ENCODE assay signal across 8 cellular contexts in the genomic region with DNA sequence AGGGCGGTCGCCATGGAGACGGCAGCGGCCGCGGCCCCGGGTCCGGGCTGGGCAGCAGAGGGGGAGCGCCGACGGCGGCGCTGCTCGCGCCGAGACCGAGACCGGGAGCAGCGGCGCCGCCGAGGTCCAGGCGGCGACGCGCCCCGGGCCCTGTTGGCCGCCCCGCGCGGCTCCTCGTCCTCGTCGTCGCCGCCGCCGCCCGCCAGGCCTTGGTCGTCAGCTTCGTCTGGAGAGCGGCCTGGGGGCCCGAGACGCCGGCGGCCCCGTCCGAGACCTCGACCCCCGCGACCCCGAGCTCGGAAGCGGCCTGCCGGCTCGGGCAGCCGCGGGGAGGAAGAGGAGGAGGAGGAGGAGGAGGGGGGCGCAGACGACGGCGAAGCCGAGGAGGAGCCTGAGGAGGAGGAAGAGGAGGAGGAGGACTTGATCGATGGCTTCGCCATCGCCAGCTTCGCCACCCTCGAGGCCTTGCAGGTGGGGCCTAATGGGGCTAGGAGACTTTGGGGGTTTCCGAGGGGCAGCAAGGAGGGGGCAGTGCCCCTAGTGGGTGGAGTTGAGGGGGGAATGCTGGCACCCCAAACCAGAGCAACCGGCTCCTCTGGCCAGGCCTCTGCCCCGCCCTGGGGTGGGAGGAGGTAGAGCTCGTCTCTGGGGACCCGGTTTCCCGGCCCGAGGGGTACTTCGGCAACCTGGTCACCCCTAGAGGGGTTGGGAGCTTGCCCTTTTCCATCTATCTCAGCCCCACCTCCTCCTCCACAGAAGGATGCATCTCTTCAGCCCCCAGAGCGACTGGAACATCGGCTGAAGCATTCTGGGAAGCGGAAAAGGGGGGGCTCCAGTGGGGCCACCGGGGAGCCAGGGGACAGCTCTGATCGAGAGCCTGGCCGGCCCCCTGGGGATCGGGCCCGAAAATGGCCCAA. TPM values are rescaled to one million over a fixed set of nuclear protein-coding genes. Genes with fewer than 3 reads are reported as not detected.
DNase-seq lines count a peak whose midpoint lies in the region; ATAC-seq, FAIRE-seq and TF ChIP-seq lines count a peak whose summit lies in the region.

No MANE protein-coding gene starts in this region.

- TF ChIP-seq CTCF in SU-DHL-6 (IDR thresholded peaks at IDR 0.05; ENCODE audit: insufficient read depth, low read length, poor library complexity, severe bottlenecking): no peak
- TF ChIP-seq CTCF in body of pancreas (IDR thresholded peaks at IDR 0.05): no peak
- peak in 1 of 3 experiments; percentile 0 for TF ChIP-seq CTCF in keratinocyte (optimal IDR thresholded peaks at IDR 0.05 in 1 of 3, IDR thresholded peaks at IDR 0.05 in 1 of 3, conservative IDR thresholded peaks at IDR 0.05 in 1 of 3; ENCODE audit: extremely low read depth in 1 of 3, insufficient read depth in 2 of 3, low read length in 3 of 3)

- H4K20me1 ChIP-seq in SU-DHL-6 (ENCODE audit: low read depth, low read length) (no peaks in the 10 kb centered on the region), keratinocyte (ENCODE audit: control insufficient read depth, extremely low read depth, insufficient read depth, low read length) (no peaks in the 10 kb centered on the region)

- no peaks in the 10 kb centered on the region for H3K9me1 ChIP-seq in keratinocyte (ENCODE audit: control insufficient read depth, extremely low read depth, insufficient read depth, low read length)

- H3K9me2 ChIP-seq in SU-DHL-6 (replicated peaks; ENCODE audit: insufficient read depth, low read length): no peaks in the 10 kb centered on the region

- H3K27me3 ChIP-seq in SU-DHL-6 (ENCODE audit: low read length) (no peaks in the 10 kb centered on the region), body of pancreas (no peaks in the 10 kb centered on the region), keratinocyte (ENCODE audit: control insufficient read depth, extremely low read depth, insufficient read depth, low read length) (no peaks in the 10 kb centered on the region)

- ATAC-seq in GM21825 (IDR thresholded peaks at IDR 0.05; ENCODE audit: unreplicated experiment) (peak; percentile 0), body of pancreas (no peak), HG02840 (IDR thresholded peaks at IDR 0.05; ENCODE audit: low FRiP score, unreplicated experiment) (no peak)

- DNase-seq in body of pancreas (peak in 2 of 4 donors; percentile 35 to 38), keratinocyte (ENCODE audit: low read depth, low spot score) (no peak), NCI-H128 (lab: John Stamatoyannopoulos, UW; ENCODE audit: unreplicated experiment) (no peak), DMS153 treated with DMSO at 0.1 percent for 48 hours (lab: John Stamatoyannopoulos, UW; ENCODE audit: unreplicated experiment) (no peak)
- DNase-seq in stimulated activated CD4-positive, alpha-beta T cell treated with anti-CD3 and anti-CD28 coated beads, Interleukin-4, amount 100 ng/mL, for 4 hours: peak; percentile 55 to 56

- peak overlapping the region; percentile 90 for H3K4me3 ChIP-seq in SU-DHL-6 (ENCODE audit: insufficient read depth, low read length, poor library complexity, severe bottlenecking)
- H3K4me3 ChIP-seq in body of pancreas: peak overlapping the region; percentile 58 to 64
- H3K4me3 ChIP-seq in keratinocyte (ENCODE audit: control insufficient read depth in 2 of 3, extremely low read depth in 1 of 3, insufficient read depth in 2 of 3, low read depth in 1 of 3, low read length in 3 of 3): peak overlapping the region; percentile 87 to 97 (median 90)

- peaks cover 24% of the 10 kb centered on the region for H3F3A ChIP-seq in SU-DHL-6 (ENCODE audit: insufficient read depth)

- H2AFZ ChIP-seq in SU-DHL-6 (ENCODE audit: low read depth, low read length, severe bottlenecking) (peak overlapping the region; percentile 32), keratinocyte (ENCODE audit: control insufficient read depth, low read length) (peak overlapping the region; percentile 58)

- H3K4me1 ChIP-seq in body of pancreas (peaks cover 49% of the 10 kb centered on the region), keratinocyte (ENCODE audit: control insufficient read depth, extremely low read depth, insufficient read depth, low read length) (peaks cover 24% of the 10 kb centered on the region)

- peak overlapping the region; percentile 94 for H3K4me2 ChIP-seq in SU-DHL-6 (ENCODE audit: low read depth, low read length, poor library complexity, severe bottlenecking)
- H3K4me2 ChIP-seq in keratinocyte (ENCODE audit: control insufficient read depth, extremely low read depth, insufficient read depth, low read depth, low read length): peak overlapping the region; percentile 91

- H3K9ac ChIP-seq in SU-DHL-6 (ENCODE audit: low read length): peak overlapping the region; percentile 86
- H3K9ac ChIP-seq in keratinocyte (ENCODE audit: control insufficient read depth, extremely low read depth, insufficient read depth, low read length): peak overlapping the region; percentile 99

- TF ChIP-seq POLR2A in body of pancreas (IDR thresholded peaks at IDR 0.05): no peak

- H3K79me2 ChIP-seq in SU-DHL-6 (ENCODE audit: insufficient read depth, low read length): peaks cover 39% of the 10 kb centered on the region
- H3K79me2 ChIP-seq in keratinocyte (ENCODE audit: control insufficient read depth, insufficient read depth, low read length): peaks cover 46% of the 10 kb centered on the region

- peak overlapping the region; percentile 91 for H3K27ac ChIP-seq in SU-DHL-6 (ENCODE audit: low read depth, low read length)
- H3K27ac ChIP-seq in body of pancreas: peak overlapping the region; percentile 95 to 99 (median 99)
- peak overlapping the region; percentile 100 for H3K27ac ChIP-seq in keratinocyte (ENCODE audit: control insufficient read depth, insufficient read depth, low read length)

- intact Hi-C loops in body of pancreas (cut with DNase I): no loop called here

- no peak for FAIRE-seq in keratinocyte (lab: Jason Lieb, UNC)

- WGBS in body of pancreas, 2 donors: 1% methylated on average over 25 to 54 of the region's 84 CpGs

- peaks cover 6% of the 10 kb centered on the region; the same call in 1 of the 2 replicates for H3K36me3 ChIP-seq in SU-DHL-6 (ENCODE audit: low read length)
- H3K36me3 ChIP-seq in body of pancreas (replicated peaks in 1 of 2; ENCODE audit: insufficient read depth in 1 of 2, low read depth in 2 of 2): peaks cover 0 to 13% of the 10 kb centered on the region in 2 donors
- H3K36me3 ChIP-seq in keratinocyte (ENCODE audit: control insufficient read depth in 2 of 2, extremely low read depth in 1 of 2, insufficient read depth in 2 of 2, low read length in 2 of 2): peaks cover 39 to 41% of the 10 kb centered on the region in 2 experiments

- dilution Hi-C loops in keratinocyte (cut with MboI; ENCODE audit: extremely low pct_ligation_motif_present, low sequenced_read_pairs): no loop called here

- no peaks in the 10 kb centered on the region for H3K9me3 ChIP-seq in SU-DHL-6 (ENCODE audit: insufficient read depth, low read length)
- no peaks in the 10 kb centered on the region for H3K9me3 ChIP-seq in body of pancreas
- no peaks in the 10 kb centered on the region for H3K9me3 ChIP-seq in keratinocyte (ENCODE audit: control insufficient read depth, low read depth, low read length)

RNA-seq across cellular contexts. Expression of gene FBRS, which starts 1.5 kb away (rescaled TPM):
- total RNA-seq in body of pancreas: 10 to 100 TPM; 20.8 to 76.8 TPM
- 5.1 to 7.7 TPM (median 7.3 TPM) in 3 replicates for polyA plus RNA-seq in keratinocyte
- 9.2 TPM for polyA plus RNA-seq in keratinocyte (2011; ENCODE audit: low read depth)
- 4.7 and 7.9 TPM in 2 replicates for polyA plus RNA-seq in keratinocyte (2011; cell fraction: cytosol; rRNA removed)
- 34.3 and 40.8 TPM in 2 replicates for polyA plus RNA-seq in keratinocyte (2011; cell fraction: nucleus; rRNA removed)
- 27.7 and 29.5 TPM in 2 replicates for polyA plus RNA-seq in keratinocyte (2012; ENCODE audit: low replicate concordance)
- 8.6 to 23.9 TPM (median 9.5 TPM) in 3 replicates for polyA minus RNA-seq in keratinocyte
- polyA minus RNA-seq in keratinocyte (2011; cell fraction: cytosol; rRNA and poly(A)+ RNA removed): 10.2 TPM
- polyA minus RNA-seq in keratinocyte (2011; cell fraction: nucleus; rRNA and poly(A)+ RNA removed): 15.7 and 18.5 TPM in 2 replicates

RNA-seq across cellular contexts. Expression of gene PRR14, which starts 9.0 kb away (rescaled TPM):
- total RNA-seq in body of pancreas: 10 to 100 TPM; 20.5 to 65.6 TPM
- 4.3 to 7.4 TPM (median 4.8 TPM) in 3 replicates for polyA plus RNA-seq in keratinocyte
- polyA plus RNA-seq in keratinocyte (2011; ENCODE audit: low read depth): 17.8 TPM
- 3.6 and 7.5 TPM in 2 replicates for polyA plus RNA-seq in keratinocyte (2011; cell fraction: cytosol; rRNA removed)
- polyA plus RNA-seq in keratinocyte (2011; cell fraction: nucleus; rRNA removed): 19.0 and 23.4 TPM in 2 replicates
- 21.1 and 33.1 TPM in 2 replicates for polyA plus RNA-seq in keratinocyte (2012; ENCODE audit: low replicate concordance)
- polyA minus RNA-seq in keratinocyte: 2.3 to 12.0 TPM (median 4.2 TPM) in 3 replicates
- polyA minus RNA-seq in keratinocyte (2011; cell fraction: cytosol; rRNA and poly(A)+ RNA removed): 19.2 TPM
- 4.0 TPM in 2 replicates for polyA minus RNA-seq in keratinocyte (2011; cell fraction: nucleus; rRNA and poly(A)+ RNA removed)

RNA-seq across cellular contexts. Expression of gene SRCAP, which starts 39.2 kb away (rescaled TPM):
- 10 to 100 TPM; 27.5 to 30.0 TPM for total RNA-seq in body of pancreas
- 1.0 to 4.6 TPM (median 1.4 TPM) in 3 replicates for polyA plus RNA-seq in keratinocyte
- 5.6 TPM for polyA plus RNA-seq in keratinocyte (2011; ENCODE audit: low read depth)
- polyA plus RNA-seq in keratinocyte (2011; cell fraction: cytosol; rRNA removed): 1.6 and 2.8 TPM in 2 replicates
- 21.8 and 24.4 TPM in 2 replicates for polyA plus RNA-seq in keratinocyte (2011; cell fraction: nucleus; rRNA removed)
- polyA plus RNA-seq in keratinocyte (2012; ENCODE audit: low replicate concordance): 6.1 and 14.4 TPM in 2 replicates
- 10.7 to 92.1 TPM (median 11.8 TPM) in 3 replicates for polyA minus RNA-seq in keratinocyte
- polyA minus RNA-seq in keratinocyte (2011; cell fraction: cytosol; rRNA and poly(A)+ RNA removed): 9.0 TPM
- 21.9 and 33.0 TPM in 2 replicates for polyA minus RNA-seq in keratinocyte (2011; cell fraction: nucleus; rRNA and poly(A)+ RNA removed)

RNA-seq across cellular contexts. Expression of gene ZNF689, which starts 49.6 kb away (rescaled TPM):
- 1 to 10 TPM; 4.6 to 7.0 TPM for total RNA-seq in body of pancreas
- polyA plus RNA-seq in keratinocyte: 2.1 to 5.7 TPM (median 3.3 TPM) in 3 replicates
- polyA plus RNA-seq in keratinocyte (2011; ENCODE audit: low read depth): 0.50 TPM
- polyA plus RNA-seq in keratinocyte (2011; cell fraction: cytosol; rRNA removed): 3.1 and 3.7 TPM in 2 replicates
- polyA plus RNA-seq in keratinocyte (2011; cell fraction: nucleus; rRNA removed): 3.2 and 3.9 TPM in 2 replicates
- 1.3 and 6.5 TPM in 2 replicates for polyA plus RNA-seq in keratinocyte (2012; ENCODE audit: low replicate concordance)
- polyA minus RNA-seq in keratinocyte: 4.4 to 7.4 TPM (median 6.0 TPM) in 3 replicates
- polyA minus RNA-seq in keratinocyte (2011; cell fraction: cytosol; rRNA and poly(A)+ RNA removed): 8.6 TPM
- 3.5 and 3.6 TPM in 2 replicates for polyA minus RNA-seq in keratinocyte (2011; cell fraction: nucleus; rRNA and poly(A)+ RNA removed)

Comparison
In these comparisons a context has a peak if more than half of its experiments do, and no peak if none do; other contexts are left out.
1. DNase-seq: peak in stimulated activated CD4-positive, alpha-beta T cell treated with anti-CD3 and anti-CD28 coated beads, Interleukin-4, amount 100 ng/mL, for 4 hours (2 of 2); none in keratinocyte (single experiment), NCI-H128 (single experiment) and DMS153 treated with DMSO at 0.1 percent for 48 hours (single experiment).
2. Peak in every context shown above with its lines, with median percentiles within 50 percentile points of each other: H3K27ac ChIP-seq and H3K4me3 ChIP-seq.